8 cellular contexts compared by ENCODE assay signal in genomic region chr1:63368131-63368530, GRCh38. TPM values are rescaled to one million over a fixed set of nuclear protein-coding genes. Genes with fewer than 3 reads are reported as not detected.
DNase-seq lines count a peak whose midpoint lies in the region; TF ChIP-seq lines count a peak whose summit lies in the region.

No MANE protein-coding gene starts in this region.

- H3K9me3 Mint-ChIP-seq in HFFc6, result no peaks in the 10 kb centered on the region
- peaks cover 3% of the 10 kb centered on the region for H3K9me3 Mint-ChIP-seq in T-helper 2 cell treated with Interferon-gamma antibody and Interleukin-4, amounts not matched to agents 5 μg/mL and 100 μg/mL, for 36 hours

- no peaks in the 10 kb centered on the region for H3K9me3 ChIP-seq in skeletal muscle satellite cell (replicated peaks; ENCODE audit: low read length)

- peak overlapping the region; percentile 94 for H3K4me2 ChIP-seq in skeletal muscle satellite cell (ENCODE audit: low read length)

- peaks cover 4% of the 10 kb centered on the region for H3K4me1 ChIP-seq in skeletal muscle satellite cell (ENCODE audit: control insufficient read depth, insufficient read depth, low read length)

- H3K4me3 ChIP-seq in fibroblast of villous mesenchyme (ENCODE audit: low read depth, low read length) (peak overlapping the region; percentile 89), skeletal muscle satellite cell (ENCODE audit: low read length) (peak overlapping the region; percentile 97)

- DNase-seq in DMS 273 (lab: John Stamatoyannopoulos, UW; ENCODE audit: unreplicated experiment), result peak; percentile 45
- DNase-seq in DMS 273 treated with DMSO at 0.1 percent for 48 hours (lab: John Stamatoyannopoulos, UW), result no peak
- no peak for DNase-seq in HFFc6
- DNase-seq in T-helper 2 cell treated with Interferon-gamma antibody and Interleukin-4, amounts not matched to agents 5 μg/mL and 100 μg/mL, for 36 hours (ENCODE audit: low spot score), result no peak
- no peak for DNase-seq in fibroblast of villous mesenchyme (ENCODE audit: low read depth)
- DNase-seq in activated CD4-positive, CD25-positive, alpha-beta regulatory T cell treated with anti-CD3 and anti-CD28 coated beads, Interleukin-2, amount 50 U/mL, for 72 hours, result no peak
- DNase-seq in NCI-H1105 treated with DMSO at 0.1 percent for 48 hours (lab: John Stamatoyannopoulos, UW), result no peak

- H3K27me3 ChIP-seq in skeletal muscle satellite cell (ENCODE audit: control insufficient read depth, insufficient read depth, low read length), result no peaks in the 10 kb centered on the region

- no peak for TF ChIP-seq CTCF in HFFc6 (IDR thresholded peaks at IDR 0.05)
- no peak for TF ChIP-seq CTCF in fibroblast of villous mesenchyme (IDR thresholded peaks at IDR 0.05; ENCODE audit: insufficient read depth, low read depth, low read length)

- peak overlapping the region; percentile 84 for H3K27ac Mint-ChIP-seq in HFFc6
- H3K27ac Mint-ChIP-seq in T-helper 2 cell treated with Interferon-gamma antibody and Interleukin-4, amounts not matched to agents 5 μg/mL and 100 μg/mL, for 36 hours, result peak overlapping the region; percentile 85

- H3K9ac ChIP-seq in skeletal muscle satellite cell (ENCODE audit: low read depth, low read length), result peak overlapping the region; percentile 86

- H3K36me3 ChIP-seq in skeletal muscle satellite cell (ENCODE audit: insufficient read depth, low read length), result no peaks in the 10 kb centered on the region

- H3K27me3 Mint-ChIP-seq in HFFc6 (ENCODE audit: insufficient read depth), result no peaks in the 10 kb centered on the region
- H3K27me3 Mint-ChIP-seq in T-helper 2 cell treated with Interferon-gamma antibody and Interleukin-4, amounts not matched to agents 5 μg/mL and 100 μg/mL, for 36 hours (ENCODE audit: low read depth), result peaks cover 6% of the 10 kb centered on the region

- peaks cover 19% of the 10 kb centered on the region for H3K4me1 Mint-ChIP-seq in HFFc6 (ENCODE audit: low read depth)
- peaks cover 16% of the 10 kb centered on the region for H3K4me1 Mint-ChIP-seq in T-helper 2 cell treated with Interferon-gamma antibody and Interleukin-4, amounts not matched to agents 5 μg/mL and 100 μg/mL, for 36 hours (ENCODE audit: low read depth)

- H3K4me3 Mint-ChIP-seq in HFFc6, result peak overlapping the region; percentile 99
- peak overlapping the region; percentile 94 for H3K4me3 Mint-ChIP-seq in T-helper 2 cell treated with Interferon-gamma antibody and Interleukin-4, amounts not matched to agents 5 μg/mL and 100 μg/mL, for 36 hours

- H3K36me3 Mint-ChIP-seq in HFFc6 (ENCODE audit: low read depth), result no peaks in the 10 kb centered on the region
- peaks cover 17% of the 10 kb centered on the region for H3K36me3 Mint-ChIP-seq in T-helper 2 cell treated with Interferon-gamma antibody and Interleukin-4, amounts not matched to agents 5 μg/mL and 100 μg/mL, for 36 hours (ENCODE audit: low read depth)

RNA-seq across cellular contexts. Expression of gene ALG6, which starts 0.7 kb away (rescaled TPM):
- 1 to 10 TPM; 6.7 to 9.0 (median 7.7) TPM for total RNA-seq in HFFc6 (2021; fragmentation: NEBNext Ultra II Directional; extraction: Animal tissue kit (Norgen Biotek cat#: 25700))
- total RNA-seq in fibroblast of villous mesenchyme, result 8.7 and 13.0 TPM in 2 replicates
- total RNA-seq in skeletal muscle satellite cell (2012; rRNA removed), result 12.9 and 13.8 TPM in 2 replicates

RNA-seq across cellular contexts. Expression of gene FOXD3, which starts 45.8 kb away (rescaled TPM):
- total RNA-seq in HFFc6 (2021; fragmentation: NEBNext Ultra II Directional; extraction: Animal tissue kit (Norgen Biotek cat#: 25700)), result not detected
- not detected in 2 replicates for total RNA-seq in fibroblast of villous mesenchyme
- not detected in 2 replicates for total RNA-seq in skeletal muscle satellite cell (2012; rRNA removed)
